ENCODE assay signal across 13 cellular contexts in genomic region chr14:75292886-75293285, GRCh38. TPM values are rescaled to one million over a fixed set of nuclear protein-coding genes. Genes with fewer than 3 reads are reported as not detected.
DNase-seq lines count a peak whose midpoint lies in the region; ATAC-seq and TF ChIP-seq lines count a peak whose summit lies in the region.
"Had no signal": no experiment of that assay in that cellular context is flagged by ENCODE, and none has a peak within 500 bp of the region (broad histone marks: within the 10 kb centered on the region; RNA-seq: fewer than 3 reads in every experiment).

No MANE protein-coding gene starts in this region.

- peak overlapping the region; percentile 95 for H3K27ac Mint-ChIP-seq in activated CD4-positive, alpha-beta T cell treated with anti-CD3 and anti-CD28 coated beads, Interleukin-2, amount 10 ng/mL, durations not matched to agents 24 days and 14 days
- peak overlapping the region; percentile 96 for H3K27ac Mint-ChIP-seq in activated T-helper 17 cell treated with anti-CD3 and anti-CD28 coated beads, Interleukin-2, amount 50 U/mL, for 72 hours
- peak overlapping the region; percentile 97 for H3K27ac Mint-ChIP-seq in stimulated activated naive B cell treated with anti-CD40 and anti-IgM and Interleukin-4, amounts not matched to agents 10 μg/mL and 1 μg/mL and 100 μg/mL, for 72 hours

- peaks cover 0 to 19% of the 10 kb centered on the region in 2 experiments for H3K27me3 ChIP-seq in mesenchymal stem cell (ENCODE audit: control insufficient read depth in 1 of 2, insufficient read depth in 1 of 2, low read length in 2 of 2)
- no peaks in the 10 kb centered on the region for H3K27me3 ChIP-seq in vagina
- H3K27me3 ChIP-seq in aorta (ENCODE audit: control insufficient read depth in 1 of 2, insufficient read depth in 2 of 2, low read length in 1 of 2): no peaks in the 10 kb centered on the region

- H3K27ac ChIP-seq in mesenchymal stem cell (ENCODE audit: low read length, poor library complexity, severe bottlenecking) (no peak overlapping the region), vagina (no peak overlapping the region), aorta (ENCODE audit: low read depth in 1 of 2, low read length in 2 of 2) (no peak overlapping the region)

- TF ChIP-seq POLR2A in vagina (IDR thresholded peaks at IDR 0.05): no peak

- H2AK5ac ChIP-seq in mesenchymal stem cell (ENCODE audit: low read length, severe bottlenecking): no peak overlapping the region

- no peak overlapping the region for H3K14ac ChIP-seq in mesenchymal stem cell (ENCODE audit: low read length in 2 of 2)

- H2BK120ac ChIP-seq in mesenchymal stem cell (ENCODE audit: low read depth, low read length): no peak overlapping the region

- H3K4me3 ChIP-seq in mesenchymal stem cell (ENCODE audit: insufficient read depth in 1 of 2, low read depth in 1 of 2, low read length in 2 of 2) (no peak overlapping the region), vagina (no peak overlapping the region), aorta (ENCODE audit: low read length in 2 of 2) (no peak overlapping the region)

- H3K4me1 Mint-ChIP-seq in activated CD4-positive, alpha-beta T cell treated with anti-CD3 and anti-CD28 coated beads, Interleukin-2, amount 10 ng/mL, durations not matched to agents 24 days and 14 days: peaks cover 18% of the 10 kb centered on the region
- H3K4me1 Mint-ChIP-seq in activated T-helper 17 cell treated with anti-CD3 and anti-CD28 coated beads, Interleukin-2, amount 50 U/mL, for 72 hours: peaks cover 9% of the 10 kb centered on the region
- peaks cover 11 to 17% of the 10 kb centered on the region in 2 donors for H3K4me1 Mint-ChIP-seq in stimulated activated naive B cell treated with anti-CD40 and anti-IgM and Interleukin-4, amounts not matched to agents 10 μg/mL and 1 μg/mL and 100 μg/mL, for 72 hours

- peak overlapping the region in 1 of 2 experiments; percentile 95 for H3K18ac ChIP-seq in mesenchymal stem cell (ENCODE audit: low read depth in 1 of 2, low read length in 2 of 2)

- peak overlapping the region; percentile 96 for H3K9ac ChIP-seq in mesenchymal stem cell (ENCODE audit: low read length)

- no peaks in the 10 kb centered on the region for H3K79me1 ChIP-seq in mesenchymal stem cell (replicated peaks; ENCODE audit: low read length, poor library complexity, severe bottlenecking)

- no peak overlapping the region for H3K23ac ChIP-seq in mesenchymal stem cell (ENCODE audit: low read length in 2 of 2)

- no peak overlapping the region for H3K4me2 ChIP-seq in mesenchymal stem cell (ENCODE audit: low read length, poor library complexity, severe bottlenecking)

- H3K36me3 Mint-ChIP-seq in activated CD4-positive, alpha-beta T cell treated with anti-CD3 and anti-CD28 coated beads, Interleukin-2, amount 10 ng/mL, durations not matched to agents 24 days and 14 days (ENCODE audit: low read depth): no peaks in the 10 kb centered on the region
- no peaks in the 10 kb centered on the region for H3K36me3 Mint-ChIP-seq in activated T-helper 17 cell treated with anti-CD3 and anti-CD28 coated beads, Interleukin-2, amount 50 U/mL, for 72 hours (ENCODE audit: low read depth)
- H3K36me3 Mint-ChIP-seq in stimulated activated naive B cell treated with anti-CD40 and anti-IgM and Interleukin-4, amounts not matched to agents 10 μg/mL and 1 μg/mL and 100 μg/mL, for 72 hours: no peaks in the 10 kb centered on the region

- H4K8ac ChIP-seq in mesenchymal stem cell (ENCODE audit: low read length): no peak overlapping the region

- TF ChIP-seq CTCF in vagina (IDR thresholded peaks at IDR 0.05): no peak

- no peak overlapping the region for H4K91ac ChIP-seq in mesenchymal stem cell (ENCODE audit: low read length)

- H2AFZ ChIP-seq in mesenchymal stem cell (ENCODE audit: low read depth, low read length): no peak overlapping the region

- ATAC-seq in activated T-helper 17 cell treated with anti-CD3 and anti-CD28 coated beads, Interleukin-2, amount 50 U/mL, for 72 hours (replicated peaks): no peak
- no peak for ATAC-seq in stimulated activated naive B cell treated with anti-CD40 and anti-IgM and Interleukin-4, amounts not matched to agents 10 μg/mL and 1 μg/mL and 100 μg/mL, for 72 hours (replicated peaks)
- ATAC-seq in aorta (ENCODE audit: low FRiP score): no peak

- H3K36me3 ChIP-seq in mesenchymal stem cell (ENCODE audit: control insufficient read depth in 1 of 2, insufficient read depth in 2 of 2, low read depth in 1 of 2, low read length in 2 of 2): no peaks in the 10 kb centered on the region
- no peaks in the 10 kb centered on the region for H3K36me3 ChIP-seq in vagina
- H3K36me3 ChIP-seq in aorta (ENCODE audit: control insufficient read depth in 1 of 2, insufficient read depth in 2 of 2, low read length in 1 of 2): no peaks in the 10 kb centered on the region
- H3K36me3 ChIP-seq: WERI-Rb-1 had no signal

- no peak for DNase-seq in activated CD4-positive, alpha-beta T cell treated with anti-CD3 and anti-CD28 coated beads, Interleukin-2, amount 10 ng/mL, durations not matched to agents 24 days and 14 days
- no peak for DNase-seq in activated CD4-positive, alpha-beta T cell treated with anti-CD3 and anti-CD28 coated beads, Interleukin-2, amount 50 U/mL, for 4 hours
- DNase-seq in mesenchymal stem cell (no peak), vagina (ENCODE audit: extremely low spot score in 2 of 2) (no peak), aorta (no peak), superior temporal gyrus (ENCODE audit: extremely low spot score) (no peak)
- no peak for DNase-seq in stimulated activated naive B cell treated with anti-CD40 and anti-IgM and Interleukin-4, amounts not matched to agents 10 μg/mL and 1 μg/mL and 100 μg/mL, for 72 hours
- DNase-seq: 8988T, anterior cingulate cortex, foreskin fibroblast, MV-4-11, WERI-Rb-1 had no signal

- H3K4me3 Mint-ChIP-seq in activated CD4-positive, alpha-beta T cell treated with anti-CD3 and anti-CD28 coated beads, Interleukin-2, amount 10 ng/mL, durations not matched to agents 24 days and 14 days: no peak overlapping the region
- H3K4me3 Mint-ChIP-seq in activated T-helper 17 cell treated with anti-CD3 and anti-CD28 coated beads, Interleukin-2, amount 50 U/mL, for 72 hours: peak overlapping the region; percentile 80
- peak overlapping the region in 1 of 2 donors; percentile 88 for H3K4me3 Mint-ChIP-seq in stimulated activated naive B cell treated with anti-CD40 and anti-IgM and Interleukin-4, amounts not matched to agents 10 μg/mL and 1 μg/mL and 100 μg/mL, for 72 hours

- peaks cover 23% of the 10 kb centered on the region for H3K27me3 Mint-ChIP-seq in activated CD4-positive, alpha-beta T cell treated with anti-CD3 and anti-CD28 coated beads, Interleukin-2, amount 10 ng/mL, durations not matched to agents 24 days and 14 days
- H3K27me3 Mint-ChIP-seq in activated T-helper 17 cell treated with anti-CD3 and anti-CD28 coated beads, Interleukin-2, amount 50 U/mL, for 72 hours: no peaks in the 10 kb centered on the region
- H3K27me3 Mint-ChIP-seq in stimulated activated naive B cell treated with anti-CD40 and anti-IgM and Interleukin-4, amounts not matched to agents 10 μg/mL and 1 μg/mL and 100 μg/mL, for 72 hours: peaks cover 7 to 8% of the 10 kb centered on the region in 2 donors

- H3K9me3 ChIP-seq in mesenchymal stem cell (ENCODE audit: control insufficient read depth, low read length) (no peaks in the 10 kb centered on the region), vagina (no peaks in the 10 kb centered on the region), aorta (ENCODE audit: control insufficient read depth, low read length) (no peaks in the 10 kb centered on the region)

- H3K9me3 Mint-ChIP-seq in activated CD4-positive, alpha-beta T cell treated with anti-CD3 and anti-CD28 coated beads, Interleukin-2, amount 10 ng/mL, durations not matched to agents 24 days and 14 days: no peaks in the 10 kb centered on the region
- no peaks in the 10 kb centered on the region for H3K9me3 Mint-ChIP-seq in activated T-helper 17 cell treated with anti-CD3 and anti-CD28 coated beads, Interleukin-2, amount 50 U/mL, for 72 hours
- no peaks in the 10 kb centered on the region for H3K9me3 Mint-ChIP-seq in stimulated activated naive B cell treated with anti-CD40 and anti-IgM and Interleukin-4, amounts not matched to agents 10 μg/mL and 1 μg/mL and 100 μg/mL, for 72 hours

- H3K4me1 ChIP-seq in mesenchymal stem cell (ENCODE audit: control insufficient read depth, insufficient read depth, low read depth, low read length) (peaks cover 11% of the 10 kb centered on the region), vagina (peaks cover 27% of the 10 kb centered on the region), aorta (ENCODE audit: control insufficient read depth in 1 of 2, insufficient read depth in 2 of 2, low read length in 2 of 2) (no peaks in the 10 kb centered on the region)

- intact Hi-C loops in activated CD4-positive, alpha-beta T cell treated with anti-CD3 and anti-CD28 coated beads, Interleukin-2, amount 10 ng/mL, durations not matched to agents 24 days and 14 days (cut with micrococcal nuclease): no loop called here
- intact Hi-C loops in vagina (cut with DNase I): no loop called here
- intact Hi-C loops in aorta (cut with DNase I): loop anchor here in 1 of 2 donors (10.0 kb wide), 1 partner anchor 58 kb away; no protein-coding TSS in a partner anchor

- H2BK12ac ChIP-seq in mesenchymal stem cell (ENCODE audit: low read length in 2 of 2): no peak overlapping the region

- 94% methylated on average over 7 of the region's 7 CpGs for WGBS in mesenchymal stem cell
- 93 to 95% methylated on average over 7 of the region's 7 CpGs for WGBS in aorta, 2 donors

- H2BK5ac ChIP-seq in mesenchymal stem cell (ENCODE audit: low read depth, low read length, poor library complexity, severe bottlenecking): no peak overlapping the region

- no peak overlapping the region for H2BK15ac ChIP-seq in mesenchymal stem cell (ENCODE audit: low read depth, poor library complexity, severe bottlenecking)

- no peak overlapping the region for H3K4ac ChIP-seq in mesenchymal stem cell (ENCODE audit: low read depth in 1 of 2, low read length in 2 of 2)

RNA-seq across cellular contexts. Expression of gene FOS, which starts 14.3 kb away (rescaled TPM):
- total RNA-seq in activated CD4-positive, alpha-beta T cell treated with anti-CD3 and anti-CD28 coated beads, Interleukin-2, amount 10 ng/mL, durations not matched to agents 24 days and 14 days: 26.5 and 29.6 TPM in 2 replicates
- 10 to 100 TPM; 31.7 to 86.3 TPM for total RNA-seq in activated T-helper 17 cell treated with anti-CD3 and anti-CD28 coated beads, Interleukin-2, amount 50 U/mL, for 72 hours
- 587 TPM for polyA plus RNA-seq in mesenchymal stem cell (2013, experiment 1 of 2)
- 551 TPM for polyA plus RNA-seq in mesenchymal stem cell (2013, experiment 2 of 2)
- total RNA-seq in vagina: 884 TPM
- 1,000 to 10,000 TPM in 1 of 2 donors, 100 to 1,000 TPM in 1; 129 to 2,160 TPM for total RNA-seq in aorta
- 100 to 1,000 TPM; 154 to 504 TPM for polyA plus RNA-seq in aorta
